Comparison of ENCODE assay signal across 19 cellular contexts in the genomic region with DNA sequence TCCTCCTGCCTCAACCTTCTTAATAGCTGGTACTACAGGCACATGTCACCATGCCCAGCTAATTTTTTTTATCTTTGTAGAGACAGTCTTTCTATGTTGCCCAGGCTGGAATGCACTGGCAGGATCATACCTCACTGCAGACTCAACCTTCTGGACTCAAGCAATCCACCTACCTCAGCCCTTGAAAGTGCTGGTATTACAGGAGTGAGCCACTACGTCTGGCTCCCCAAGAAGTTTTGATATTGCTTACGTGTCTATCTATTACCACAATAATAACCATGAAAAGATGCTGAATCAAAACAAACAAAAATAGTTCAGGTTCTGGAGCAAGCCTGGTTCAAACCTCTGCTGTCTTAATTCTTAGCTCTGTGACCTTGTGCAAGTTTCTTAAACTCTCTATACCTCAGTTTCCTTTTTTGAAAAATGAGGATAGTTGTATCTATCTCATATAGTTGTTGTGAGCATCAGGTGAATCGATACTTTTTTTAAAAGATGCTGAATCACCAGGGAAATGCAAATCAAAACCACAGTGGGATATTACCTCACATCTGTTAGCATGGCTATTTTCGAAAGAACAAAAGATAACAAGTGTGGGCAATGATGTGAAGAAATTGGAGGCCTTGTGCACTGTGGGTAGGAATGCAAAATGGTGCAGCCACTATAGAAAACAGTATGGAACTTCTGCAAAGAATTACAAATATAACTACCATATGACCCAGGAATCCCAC.
DNase-seq lines count a peak whose midpoint lies in the region; ATAC-seq, FAIRE-seq and TF ChIP-seq lines count a peak whose summit lies in the region.
"Had no signal": no experiment of that assay in that cellular context is flagged by ENCODE, and none has a peak within 500 bp of the region (broad histone marks: within the 10 kb centered on the region; RNA-seq: fewer than 3 reads in every experiment).

No MANE protein-coding gene starts in this region.

- H3K9ac ChIP-seq in KMS-11 = peak overlapping the region; percentile 73

- H4K20me1 ChIP-seq in KMS-11 (ENCODE audit: insufficient read depth) = no peaks in the 10 kb centered on the region

- no peak overlapping the region for H3K27ac Mint-ChIP-seq in stimulated activated effector memory CD8-positive, alpha-beta T cell treated with anti-CD3 and anti-CD28 coated beads, Interleukin-12 subunit alpha, Interleukin-12 subunit beta, amount 100 ng/mL, for 72 hours

- H3K27me3 ChIP-seq in KMS-11 (ENCODE audit: insufficient read depth, low read depth) = no peaks in the 10 kb centered on the region

- peak; percentile 96 for FAIRE-seq in GM19239 (lab: Jason Lieb, UNC)
- FAIRE-seq: RCC 7860 had no signal

- H3K9me3 Mint-ChIP-seq in stimulated activated effector memory CD8-positive, alpha-beta T cell treated with anti-CD3 and anti-CD28 coated beads, Interleukin-12 subunit alpha, Interleukin-12 subunit beta, amount 100 ng/mL, for 72 hours = no peaks in the 10 kb centered on the region

- peak overlapping the region; percentile 95 for H3K27ac ChIP-seq in KMS-11

- no peak for TF ChIP-seq CTCF in KMS-11 (conservative IDR thresholded peaks at IDR 0.05; ENCODE audit: low read depth, low read length)

- H2AFZ ChIP-seq in KMS-11 (ENCODE audit: low read depth) = peak overlapping the region; percentile 48

- H3K36me3 ChIP-seq in KMS-11 (ENCODE audit: insufficient read depth) = no peaks in the 10 kb centered on the region
- H3K36me3 ChIP-seq: HAP-1, MG63 had no signal

- no peak overlapping the region for H3K4me3 Mint-ChIP-seq in stimulated activated effector memory CD8-positive, alpha-beta T cell treated with anti-CD3 and anti-CD28 coated beads, Interleukin-12 subunit alpha, Interleukin-12 subunit beta, amount 100 ng/mL, for 72 hours

- H3K4me1 Mint-ChIP-seq in stimulated activated effector memory CD8-positive, alpha-beta T cell treated with anti-CD3 and anti-CD28 coated beads, Interleukin-12 subunit alpha, Interleukin-12 subunit beta, amount 100 ng/mL, for 72 hours = no peaks in the 10 kb centered on the region

- H3K4me1 ChIP-seq in KMS-11 (ENCODE audit: low read depth, poor library complexity, severe bottlenecking) = peaks cover 68% of the 10 kb centered on the region
- H3K4me1 ChIP-seq: HAP-1 had no signal

- H3K4me2 ChIP-seq in KMS-11 = peak overlapping the region; percentile 60

- peak; percentile 64 for DNase-seq in SKM-1 treated with dmso at 0.1 percent for 144 hours (lab: John Stamatoyannopoulos, UW; ENCODE audit: unreplicated experiment)
- no peak for DNase-seq in SKM-1 (lab: John Stamatoyannopoulos, UW; ENCODE audit: unreplicated experiment)
- DNase-seq in GM19239 (ENCODE audit: insufficient read length, low spot score) = no peak
- no peak for DNase-seq in stimulated activated effector memory CD8-positive, alpha-beta T cell treated with anti-CD3 and anti-CD28 coated beads, Interleukin-12 subunit alpha, Interleukin-12 subunit beta, amount 100 ng/mL, for 72 hours (ENCODE audit: low spot score in 2 of 2)
- DNase-seq in SIG-M5 treated with dmso at 0.1 percent for 504 hours (lab: John Stamatoyannopoulos, UW; ENCODE audit: unreplicated experiment) = no peak
- DNase-seq in amygdala (lab: John Stamatoyannopoulos, UW) = no peak
- DNase-seq: 8988T, C1 segment of cervical spinal cord, COR-L47, KG1, MG63, NCI-H187 treated with DMSO at 0.1 percent for 48 hours, NCI-H446 treated with DMSO at 0.1 percent for 48 hours, NCI-H774, SHP77 had no signal

- H3K36me3 Mint-ChIP-seq in stimulated activated effector memory CD8-positive, alpha-beta T cell treated with anti-CD3 and anti-CD28 coated beads, Interleukin-12 subunit alpha, Interleukin-12 subunit beta, amount 100 ng/mL, for 72 hours = no peaks in the 10 kb centered on the region

- peak; percentile 65 for ATAC-seq in stimulated activated effector memory CD8-positive, alpha-beta T cell treated with anti-CD3 and anti-CD28 coated beads, Interleukin-12 subunit alpha, Interleukin-12 subunit beta, amount 100 ng/mL, for 72 hours
- ATAC-seq in GM21367 (IDR thresholded peaks at IDR 0.05; ENCODE audit: unreplicated experiment) = no peak

- no peaks in the 10 kb centered on the region for H3K79me2 ChIP-seq in KMS-11 (ENCODE audit: insufficient read depth, low read depth)

- H3K4me3 ChIP-seq in KMS-11 (IDR thresholded peaks at IDR 0.05; ENCODE audit: insufficient read depth, low read depth, low read length) = no peak overlapping the region
- H3K4me3 ChIP-seq: HAP-1, MG63 had no signal
